In the genomic region with DNA sequence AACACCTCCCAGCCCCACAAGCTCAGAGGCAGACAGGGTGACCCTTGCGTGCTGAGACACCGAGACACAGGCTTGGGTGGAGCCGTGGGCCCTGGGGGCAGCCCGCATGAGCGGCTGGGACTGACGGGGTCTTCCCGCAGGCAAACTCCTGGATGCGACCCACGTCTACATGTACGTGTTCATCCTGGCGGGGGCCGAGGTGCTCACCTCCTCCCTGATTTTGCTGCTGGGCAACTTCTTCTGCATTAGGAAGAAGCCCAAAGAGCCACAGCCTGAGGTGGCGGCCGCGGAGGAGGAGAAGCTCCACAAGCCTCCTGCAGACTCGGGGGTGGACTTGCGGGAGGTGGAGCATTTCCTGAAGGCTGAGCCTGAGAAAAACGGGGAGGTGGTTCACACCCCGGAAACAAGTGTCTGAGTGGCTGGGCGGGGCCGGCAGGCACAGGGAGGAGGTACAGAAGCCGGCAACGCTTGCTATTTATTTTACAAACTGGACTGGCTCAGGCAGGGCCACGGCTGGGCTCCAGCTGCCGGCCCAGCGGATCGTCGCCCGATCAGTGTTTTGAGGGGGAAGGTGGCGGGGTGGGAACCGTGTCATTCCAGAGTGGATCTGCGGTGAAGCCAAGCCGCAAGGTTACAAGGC, we compare ENCODE assay signal across 8 cellular contexts. TPM values are rescaled to one million over a fixed set of nuclear protein-coding genes. Genes with fewer than 3 reads are reported as not detected.
A peak's percentile ranks its signal among the peaks of the same experiment; 100 is the strongest.
DNase-seq lines count a peak whose midpoint lies in the region; ATAC-seq and TF ChIP-seq lines count a peak whose summit lies in the region.

No MANE protein-coding gene starts in this region.

- H3K4me3 ChIP-seq in tibial nerve: peak overlapping the region in 1 of 4 donors; percentile 6

- ATAC-seq in HG03039 (IDR thresholded peaks at IDR 0.05; ENCODE audit: unreplicated experiment) (no peak), GM21367 (IDR thresholded peaks at IDR 0.05; ENCODE audit: unreplicated experiment) (no peak)

- H3K4me1 ChIP-seq in tibial nerve: peaks cover 21 to 96% (median 78%) of the 10 kb centered on the region in 4 donors

- H3K9me3 Mint-ChIP-seq in endothelial cell (ENCODE audit: unreplicated experiment) (no peaks in the 10 kb centered on the region), neural crest cell (no peaks in the 10 kb centered on the region)

- 47 to 51% methylated on average over 32 of the region's 33 CpGs for WGBS in tibial nerve, 2 donors

- no peaks in the 10 kb centered on the region for H3K9me3 ChIP-seq in tibial nerve

- H3K4me1 Mint-ChIP-seq in endothelial cell (ENCODE audit: unreplicated experiment) (peaks cover 4% of the 10 kb centered on the region), neural crest cell (no peaks in the 10 kb centered on the region)

- H3K27me3 Mint-ChIP-seq in endothelial cell (ENCODE audit: unreplicated experiment) (peaks cover 10% of the 10 kb centered on the region), neural crest cell (ENCODE audit: low read depth) (no peaks in the 10 kb centered on the region)

- peak overlapping the region in 3 of 4 donors; percentile 80 to 91 (median 85) for H3K27ac ChIP-seq in tibial nerve

- H3K4me3 Mint-ChIP-seq in endothelial cell (ENCODE audit: unreplicated experiment) (no peak overlapping the region), neural crest cell (peak overlapping the region; percentile 38)

- H3K36me3 ChIP-seq in tibial nerve: peaks cover 0 to 34% (median 6%) of the 10 kb centered on the region in 3 donors

- peaks cover 12% of the 10 kb centered on the region for H3K36me3 Mint-ChIP-seq in endothelial cell (ENCODE audit: low read depth, unreplicated experiment)
- H3K36me3 Mint-ChIP-seq in neural crest cell (ENCODE audit: low read depth): no peaks in the 10 kb centered on the region

- no peaks in the 10 kb centered on the region for H3K27me3 ChIP-seq in tibial nerve

- no peak overlapping the region for H3K27ac Mint-ChIP-seq in endothelial cell (ENCODE audit: unreplicated experiment)
- H3K27ac Mint-ChIP-seq in neural crest cell (ENCODE audit: unreplicated experiment): peak overlapping the region; percentile 84

- peak in 1 of 2 donors; percentile 19 for TF ChIP-seq EP300 in tibial nerve (IDR thresholded peaks at IDR 0.05)

- TF ChIP-seq CTCF in endothelial cell (IDR thresholded peaks at IDR 0.05; ENCODE audit: unreplicated experiment) (no peak), neural crest cell (conservative IDR thresholded peaks at IDR 0.05) (no peak), tibial nerve (IDR thresholded peaks at IDR 0.05) (no peak)

- TF ChIP-seq POLR2A in tibial nerve (IDR thresholded peaks at IDR 0.05): no peak

- DNase-seq in COLO668 (lab: John Stamatoyannopoulos, UW; ENCODE audit: unreplicated experiment) (peak; percentile 67), NCI-H1436 (lab: John Stamatoyannopoulos, UW) (peak; percentile 85), endothelial cell (ENCODE audit: low spot score) (peak; percentile 3), neural crest cell (ENCODE audit: low read depth, low spot score) (no peak), tibial nerve (ENCODE audit: low spot score in 2 of 2) (peak; percentile 50 to 59)
- DNase-seq in activated CD8-positive, alpha-beta memory T cell treated with anti-CD3 and anti-CD28 coated beads, Interleukin-2, amount 50 U/mL, for 1 hour (ENCODE audit: extremely low read depth): peak; percentile 52

RNA-seq across cellular contexts. Expression of gene SLC16A3, which starts 9.8 kb away (rescaled TPM):
- 76.2 TPM for total RNA-seq in endothelial cell (ENCODE audit: unreplicated experiment)
- total RNA-seq in neural crest cell: 1.5 and 8.6 TPM in 2 replicates
- total RNA-seq in tibial nerve: 10 to 100 TPM; 10.5 to 36.0 (median 21.4) TPM

RNA-seq across cellular contexts. Expression of gene CCDC57, which starts 26.0 kb away (rescaled TPM):
- total RNA-seq in endothelial cell (ENCODE audit: unreplicated experiment) (37.2 TPM), neural crest cell (47.5 and 50.3 TPM in 2 replicates), tibial nerve (10 to 100 TPM; 33.5 to 91.2 (median 47.9) TPM)

RNA-seq across cellular contexts. Expression of gene CSNK1D, which starts 34.8 kb away (rescaled TPM):
- 149 TPM for total RNA-seq in endothelial cell (ENCODE audit: unreplicated experiment)
- total RNA-seq in neural crest cell: 163 and 165 TPM in 2 replicates
- total RNA-seq in tibial nerve: 100 to 1,000 TPM in 3 of 4 donors, 10 to 100 TPM in 1; 93.9 to 160 (median 124) TPM
